8 cellular contexts compared by ENCODE assay signal in the genomic region with DNA sequence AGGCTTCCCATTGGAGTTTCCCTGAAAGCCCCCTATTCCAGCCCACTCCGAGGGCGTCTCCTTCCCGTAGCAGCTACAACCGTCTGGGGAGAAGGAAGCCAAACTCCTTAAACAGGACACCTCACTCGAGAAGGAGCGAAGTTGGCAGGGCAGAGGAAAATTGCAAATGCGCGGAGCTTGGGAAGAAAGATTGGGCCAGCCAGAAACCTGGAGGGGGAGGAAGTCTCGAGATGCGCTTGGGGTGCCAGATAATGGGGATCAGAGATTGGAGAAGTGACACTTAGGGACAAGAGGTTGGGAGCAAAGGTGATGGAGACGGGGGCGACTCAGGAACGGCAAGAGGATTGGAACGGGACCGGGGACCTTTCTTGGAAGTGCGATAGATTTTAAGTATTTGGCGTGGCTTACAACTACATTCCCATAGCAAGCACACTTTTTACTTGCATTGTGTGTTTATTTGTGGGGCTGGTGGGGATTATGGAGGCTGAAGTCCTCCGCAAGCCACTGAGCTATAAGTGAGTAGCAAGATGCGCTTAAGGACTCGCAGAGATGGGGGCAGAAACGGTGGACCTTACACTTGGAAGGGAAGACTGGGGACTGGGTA. TPM values are rescaled to one million over a fixed set of nuclear protein-coding genes. Genes with fewer than 3 reads are reported as not detected.
DNase-seq lines count a peak whose midpoint lies in the region; ATAC-seq and TF ChIP-seq lines count a peak whose summit lies in the region.

No MANE protein-coding gene starts in this region.

- H3K27ac ChIP-seq in cardiac muscle cell (no peak overlapping the region), iPS DF 6.9 (ENCODE audit: low read length) (no peak overlapping the region), thymus (ENCODE audit: low read depth) (no peak overlapping the region)

- no peaks in the 10 kb centered on the region for H3K9me3 Mint-ChIP-seq in activated B cell treated with CpG ODN at 0.5 μM for 24 hours

- CTCF ChIA-PET in activated B cell treated with CpG ODN at 0.5 μM for 24 hours (lab: Charles Lee), result interaction anchor here (1.0 to 2.7 kb wide), 5 partner anchors 11 to 177 kb away, joined by 3 to 26 read pairs (median 4); no protein-coding TSS in a partner anchor

- POLR2A ChIA-PET in activated B cell treated with CpG ODN at 0.5 μM for 24 hours (lab: Charles Lee), result interaction anchor here (0.7 to 3.9 kb wide), 5 partner anchors 17 to 78 kb away, joined by 3 to 18 read pairs (median 4); no protein-coding TSS in a partner anchor

- WGBS in iPS DF 6.9 (ENCODE audit: insufficient coverage, insufficient read length), result no CpG with 5 or more reads among the region's 21 CpGs
- 7% methylated on average over 21 of the region's 21 CpGs for WGBS in thymus

- H3K4me3 Mint-ChIP-seq in activated B cell treated with CpG ODN at 0.5 μM for 24 hours, result peak overlapping the region; percentile 85

- H3K27me3 ChIP-seq in cardiac muscle cell (peaks cover 96% of the 10 kb centered on the region), iPS DF 6.9 (ENCODE audit: control insufficient read depth, insufficient read depth, low read length) (peaks cover 44% of the 10 kb centered on the region), thymus (ENCODE audit: control insufficient read depth, insufficient read depth) (peaks cover 31% of the 10 kb centered on the region)

- peaks cover 41% of the 10 kb centered on the region for H3K4me1 Mint-ChIP-seq in activated B cell treated with CpG ODN at 0.5 μM for 24 hours

- TF ChIP-seq CTCF in cardiac muscle cell (IDR thresholded peaks at IDR 0.05; ENCODE audit: low read depth, low read length) (no peak), activated B cell treated with CpG ODN at 0.5 μM for 24 hours (IDR thresholded peaks at IDR 0.05) (no peak)

- H3K4me1 ChIP-seq in cardiac muscle cell (ENCODE audit: low read depth) (peaks cover 15% of the 10 kb centered on the region), iPS DF 6.9 (ENCODE audit: control insufficient read depth, insufficient read depth, low read length) (peaks cover 6% of the 10 kb centered on the region), thymus (ENCODE audit: control insufficient read depth, insufficient read depth, low read length) (peaks cover 22% of the 10 kb centered on the region)

- H3K27me3 Mint-ChIP-seq in activated B cell treated with CpG ODN at 0.5 μM for 24 hours, result peaks cover 35% of the 10 kb centered on the region

- no peaks in the 10 kb centered on the region for H3K9me3 ChIP-seq in cardiac muscle cell (ENCODE audit: low read depth)
- H3K9me3 ChIP-seq in iPS DF 6.9 (ENCODE audit: control insufficient read depth, insufficient read depth, low read length), result no peaks in the 10 kb centered on the region
- H3K9me3 ChIP-seq in thymus (ENCODE audit: control insufficient read depth), result no peaks in the 10 kb centered on the region

- H3K36me3 ChIP-seq in cardiac muscle cell (no peaks in the 10 kb centered on the region), iPS DF 6.9 (ENCODE audit: control insufficient read depth, insufficient read depth, low read length) (no peaks in the 10 kb centered on the region), thymus (ENCODE audit: control insufficient read depth, insufficient read depth) (no peaks in the 10 kb centered on the region)

- DNase-seq in cardiac muscle cell (ENCODE audit: low read depth in 1 of 2, low spot score in 1 of 2) (peak in 1 of 2 donors; percentile 8), Right ventricle myocardium inferior (ENCODE audit: missing footprints) (no peak), activated B cell treated with CpG ODN at 0.5 μM for 24 hours (peak; percentile 18), iPS DF 6.9 (ENCODE audit: low read depth, low spot score) (no peak), putamen (ENCODE audit: low spot score) (no peak), C1 segment of cervical spinal cord (lab: John Stamatoyannopoulos, UW) (no peak), midbrain (lab: John Stamatoyannopoulos, UW) (no peak)

- ATAC-seq in Right ventricle myocardium inferior (no peak), activated B cell treated with CpG ODN at 0.5 μM for 24 hours (ENCODE audit: low read depth) (no peak)

- peak overlapping the region; percentile 45 for H3K4me3 ChIP-seq in cardiac muscle cell
- H3K4me3 ChIP-seq in iPS DF 6.9 (ENCODE audit: low read length), result peak overlapping the region; percentile 62; the same call in 1 of the 2 replicates
- peak overlapping the region; percentile 58 for H3K4me3 ChIP-seq in thymus (ENCODE audit: low read length)

- intact Hi-C loops in Right ventricle myocardium inferior (cut with DNase I), result loop anchor here (5.0 kb wide), 1 partner anchor 178 kb away; no protein-coding TSS in a partner anchor
- intact Hi-C loops in activated B cell treated with CpG ODN at 0.5 μM for 24 hours (cut with micrococcal nuclease), result loop anchor here (2.0 to 5.0 kb wide), 4 partner anchors 62 to 1137 kb away; partner anchors contain the start of gene RFC5

- peak overlapping the region; percentile 77 for H3K27ac Mint-ChIP-seq in activated B cell treated with CpG ODN at 0.5 μM for 24 hours

- no peaks in the 10 kb centered on the region for H3K36me3 Mint-ChIP-seq in activated B cell treated with CpG ODN at 0.5 μM for 24 hours (ENCODE audit: low read depth)

RNA-seq across cellular contexts. Expression of gene HRK, which starts 0.9 kb away (rescaled TPM):
- total RNA-seq in cardiac muscle cell (0.25 TPM in 1 of 2 replicates, not detected in the other), Right ventricle myocardium inferior (0.11 TPM), activated B cell treated with CpG ODN at 0.5 μM for 24 hours (2.6 and 4.7 TPM in 2 replicates)
- polyA plus RNA-seq in cardiac muscle cell (0.06 and 0.17 TPM in 2 replicates), thymus (1.9 TPM)

RNA-seq across cellular contexts. Expression of gene FBXW8, which starts 30.4 kb away (rescaled TPM):
- total RNA-seq in cardiac muscle cell (22.1 and 25.7 TPM in 2 replicates), Right ventricle myocardium inferior (5.4 TPM), activated B cell treated with CpG ODN at 0.5 μM for 24 hours (16.1 and 17.6 TPM in 2 replicates)
- polyA plus RNA-seq in cardiac muscle cell (15.3 and 20.9 TPM in 2 replicates), thymus (4.5 TPM)
